ENCODE assay signal across 1 cellular context in genomic region chr1:21659099-21659923, GRCh38.
TF ChIP-seq lines count a peak whose summit lies in the region.

No MANE protein-coding gene starts in this region.

TF ChIP-seq in HepG2, 621 proteins besides CTCF, POLR2A, EP300 and RAD21 (continued from another document and continues in another):
- TF ChIP-seq HCFC1 (IDR thresholded peaks at IDR 0.05; ENCODE audit: low read depth, low read length) (no peak), ZNF639 (CRISPR knock-in tag; conservative IDR thresholded peaks at IDR 0.05) (peak; percentile 94), POLR2AphosphoS5 (IDR thresholded peaks at IDR 0.05; ENCODE audit: low read depth, low read length) (peak; percentile 9; the same call in 1 of the 2 replicates), RNF219 (CRISPR knock-in tag; IDR thresholded peaks at IDR 0.05) (peak; percentile 29; the same call in 1 of the 2 replicates), CSRNP2 (CRISPR knock-in tag; conservative IDR thresholded peaks at IDR 0.05; ENCODE audit: low read depth) (peak; percentile 24; the same call in 1 of the 2 replicates), TFDP1 (CRISPR knock-in tag; IDR thresholded peaks at IDR 0.05; ENCODE audit: borderline replicate concordance) (peak; percentile 57; the same call in 1 of the 2 replicates), ZNF644 (CRISPR knock-in tag; IDR thresholded peaks at IDR 0.05; ENCODE audit: low read depth) (no peak), SMYD3 (CRISPR knock-in tag; IDR thresholded peaks at IDR 0.05) (no peak), REPIN1 (CRISPR knock-in tag; IDR thresholded peaks at IDR 0.05; ENCODE audit: borderline replicate concordance, low read depth) (peak; percentile 74; the same call in 1 of the 2 replicates), ZNF776 (CRISPR knock-in tag; IDR thresholded peaks at IDR 0.05) (peak; percentile 96), DBP (CRISPR knock-in tag; IDR thresholded peaks at IDR 0.05; ENCODE audit: not compliant biosample characterization) (peak; percentile 97), NCOA1 (CRISPR knock-in tag; IDR thresholded peaks at IDR 0.05) (no peak), ZNF335 (CRISPR knock-in tag; IDR thresholded peaks at IDR 0.05) (peak; percentile 94), WIZ (CRISPR knock-in tag; IDR thresholded peaks at IDR 0.05) (peak; percentile 99), ZNF562 (CRISPR knock-in tag; IDR thresholded peaks at IDR 0.05; ENCODE audit: borderline replicate concordance) (peak; percentile 43; the same call in 1 of the 2 replicates), ISL2 (CRISPR knock-in tag; IDR thresholded peaks at IDR 0.05) (peak; percentile 80), ZNF720 (CRISPR knock-in tag; IDR thresholded peaks at IDR 0.05) (no peak), THYN1 (CRISPR knock-in tag; IDR thresholded peaks at IDR 0.05; ENCODE audit: borderline replicate concordance, low read depth) (no peak), HNF4G (IDR thresholded peaks at IDR 0.05; ENCODE audit: borderline replicate concordance, low read depth, low read length) (no peak), HNF4G (CRISPR knock-in tag; IDR thresholded peaks at IDR 0.05; ENCODE audit: borderline replicate concordance, low read depth) (no peak), CEBPZ (IDR thresholded peaks at IDR 0.05; ENCODE audit: low read length) (no peak), MAF1 (CRISPR knock-in tag; IDR thresholded peaks at IDR 0.05; ENCODE audit: borderline replicate concordance) (peak; percentile 96; the same call in 1 of the 2 replicates), ZBTB34 (CRISPR knock-in tag; IDR thresholded peaks at IDR 0.05) (no peak; the same call in 1 of the 2 replicates), ZNF652 (CRISPR knock-in tag; IDR thresholded peaks at IDR 0.05; ENCODE audit: borderline replicate concordance, low read depth) (no peak), ZNF414 (CRISPR knock-in tag; IDR thresholded peaks at IDR 0.05) (peak; percentile 91), ZNF878 (CRISPR knock-in tag; IDR thresholded peaks at IDR 0.05) (peak; percentile 70; the same call in 1 of the 2 replicates), HMGA1 (CRISPR knock-in tag; conservative IDR thresholded peaks at IDR 0.05) (no peak), ZNF326 (CRISPR knock-in tag; IDR thresholded peaks at IDR 0.05; ENCODE audit: borderline replicate concordance) (peak; percentile 98), ZFP41 (CRISPR knock-in tag; IDR thresholded peaks at IDR 0.05; ENCODE audit: borderline replicate concordance) (peak; percentile 95; the same call in 1 of the 2 replicates), FOXK2 (IDR thresholded peaks at IDR 0.05) (no peak), ATRX (CRISPR knock-in tag; IDR thresholded peaks at IDR 0.05; ENCODE audit: borderline replicate concordance) (no peak), ZNF749 (CRISPR knock-in tag; IDR thresholded peaks at IDR 0.05; ENCODE audit: borderline replicate concordance) (peak; percentile 85; the same call in 1 of the 2 replicates), YEATS2 (CRISPR knock-in tag; IDR thresholded peaks at IDR 0.05; ENCODE audit: borderline replicate concordance) (peak; percentile 82; the same call in 1 of the 2 replicates), ZNF282 (IDR thresholded peaks at IDR 0.05; ENCODE audit: partially characterized antibody) (no peak), CC2D1A (CRISPR knock-in tag; IDR thresholded peaks at IDR 0.05) (0 out of 2 replicates have a peak, but pooled peaks have one; percentile 65), HNRNPLL (IDR thresholded peaks at IDR 0.05; ENCODE audit: low read depth, low read length, poor library complexity, severe bottlenecking) (peak; percentile 52), SNAPC5 (CRISPR knock-in tag; IDR thresholded peaks at IDR 0.05; ENCODE audit: borderline replicate concordance) (peak; percentile 93), PHB2 (IDR thresholded peaks at IDR 0.05; ENCODE audit: partially characterized antibody) (no peak), ZBTB26 (CRISPR knock-in tag; IDR thresholded peaks at IDR 0.05; ENCODE audit: borderline replicate concordance) (peak; percentile 94), ZBTB3 (CRISPR knock-in tag; IDR thresholded peaks at IDR 0.05; ENCODE audit: borderline replicate concordance, low read depth) (peak; percentile 35; the same call in 1 of the 2 replicates), ZNF773 (CRISPR knock-in tag; IDR thresholded peaks at IDR 0.05; ENCODE audit: borderline replicate concordance) (peak; percentile 97; the same call in 1 of the 2 replicates), ZKSCAN1 (IDR thresholded peaks at IDR 0.05; ENCODE audit: low read length) (no peak), ESRRA (CRISPR knock-in tag; IDR thresholded peaks at IDR 0.05; ENCODE audit: low read depth) (peak; percentile 79; the same call in 1 of the 2 replicates), NFKBIZ (CRISPR knock-in tag; IDR thresholded peaks at IDR 0.05) (peak; percentile 98; the same call in 1 of the 2 replicates), ZSCAN31 (CRISPR knock-in tag; IDR thresholded peaks at IDR 0.05; ENCODE audit: low read depth) (peak; percentile 96), SMARCE1 (IDR thresholded peaks at IDR 0.05; ENCODE audit: borderline replicate concordance) (no peak), U2AF2 (IDR thresholded peaks at IDR 0.05; ENCODE audit: low read depth, low read length) (no peak), MXI1 (IDR thresholded peaks at IDR 0.05; ENCODE audit: borderline replicate concordance, low read depth, low read length) (peak; percentile 90; the same call in 2 of the 3 replicates), KAT7 (CRISPR knock-in tag; IDR thresholded peaks at IDR 0.05; ENCODE audit: borderline replicate concordance) (peak; percentile 81; the same call in 1 of the 2 replicates), KLF6 (CRISPR knock-in tag; IDR thresholded peaks at IDR 0.05) (peak; percentile 99), IKZF5 (CRISPR knock-in tag; IDR thresholded peaks at IDR 0.05) (peak; percentile 98), GATA4 (IDR thresholded peaks at IDR 0.05; ENCODE audit: borderline replicate concordance, low read depth) (no peak), NFE2L1 (CRISPR knock-in tag; IDR thresholded peaks at IDR 0.05; ENCODE audit: borderline replicate concordance) (peak; percentile 79), ZNF883 (CRISPR knock-in tag; IDR thresholded peaks at IDR 0.05; ENCODE audit: not compliant biosample characterization) (peak; percentile 95)
